ENCODE assay signal across 15 cellular contexts in genomic region chr2:188721784-188722183, GRCh38.
DNase-seq lines count a peak whose midpoint lies in the region; ATAC-seq and TF ChIP-seq lines count a peak whose summit lies in the region.
"Had no signal": no experiment of that assay in that cellular context is flagged by ENCODE, and none has a peak within 500 bp of the region (broad histone marks: within the 10 kb centered on the region; RNA-seq: fewer than 3 reads in every experiment).

No MANE protein-coding gene starts in this region.

- no peak overlapping the region for H3K4me3 Mint-ChIP-seq in mesothelial cell of epicardium
- H3K4me3 Mint-ChIP-seq: B cell; CD4-positive, alpha-beta T cell; CD8-positive, alpha-beta T cell had no signal

- ATAC-seq in SK-N-SH treated with all-trans-retinoic acid at 6 μM for 48 hours, result peak; percentile 22; the same call in 1 of the 3 replicates
- no peak for ATAC-seq in HG03196 (IDR thresholded peaks at IDR 0.05; ENCODE audit: unreplicated experiment)
- ATAC-seq in HG02840 (IDR thresholded peaks at IDR 0.05; ENCODE audit: low FRiP score, unreplicated experiment), result no peak
- ATAC-seq: A549; CD8-positive, alpha-beta T cell had no signal

- peaks cover 58% of the 10 kb centered on the region for H3K4me1 Mint-ChIP-seq in mesothelial cell of epicardium
- H3K4me1 Mint-ChIP-seq: B cell had no signal

- H3K27me3 Mint-ChIP-seq in mesothelial cell of epicardium (ENCODE audit: low read depth), result no peaks in the 10 kb centered on the region
- H3K27me3 Mint-ChIP-seq: B cell; CD4-positive, alpha-beta T cell had no signal

- peak overlapping the region; percentile 88 for H3K27ac Mint-ChIP-seq in mesothelial cell of epicardium
- H3K27ac Mint-ChIP-seq: B cell; CD4-positive, alpha-beta T cell; CD8-positive, alpha-beta T cell had no signal

- H3K36me3 Mint-ChIP-seq in mesothelial cell of epicardium, result peaks cover 13% of the 10 kb centered on the region
- H3K36me3 Mint-ChIP-seq: CD8-positive, alpha-beta T cell had no signal

- no peak for TF ChIP-seq CTCF in mesothelial cell of epicardium (IDR thresholded peaks at IDR 0.05; ENCODE audit: unreplicated experiment)

- peak; percentile 85 for DNase-seq in SK-N-DZ (ENCODE audit: low spot score)
- DNase-seq in mesothelial cell of epicardium (ENCODE audit: low spot score in 2 of 2, unreplicated experiment in 2 of 2), result no peak
- no peak for DNase-seq in effector CD4-positive, alpha-beta T cell
- DNase-seq: AML-193; Caco-2; Calu3; CD4-positive, alpha-beta T cell; CD8-positive, alpha-beta T cell; DMS79 treated with DMSO at 0.1 percent for 48 hours; GF-D8 had no signal

- H3K9me3 Mint-ChIP-seq in mesothelial cell of epicardium, result peaks cover 13% of the 10 kb centered on the region

TF ChIP-seq in SK-N-SH treated with all-trans-retinoic acid at 6 μM for 48 hours, 23 proteins besides CTCF, POLR2A, EP300 and RAD21:
- TF ChIP-seq CSRNP3 (CRISPR knock-in tag; IDR thresholded peaks at IDR 0.05), result peak; percentile 60; the same call in 1 of the 2 replicates
- peak; percentile 90 for TF ChIP-seq CREB5 (CRISPR knock-in tag; IDR thresholded peaks at IDR 0.05; ENCODE audit: low read depth)
- peak; percentile 65; the same call in 1 of the 2 replicates for TF ChIP-seq SNAI2 (CRISPR knock-in tag; IDR thresholded peaks at IDR 0.05)
- TF ChIP-seq TOX (CRISPR knock-in tag; IDR thresholded peaks at IDR 0.05; ENCODE audit: borderline replicate concordance), result no peak
- no peak for TF ChIP-seq ARNTL (CRISPR knock-in tag; IDR thresholded peaks at IDR 0.05; ENCODE audit: borderline replicate concordance, low read depth)
- no peak for TF ChIP-seq OSR1 (CRISPR knock-in tag; IDR thresholded peaks at IDR 0.05)
- no peak; the same call in 1 of the 2 replicates for TF ChIP-seq POU6F1 (CRISPR knock-in tag; IDR thresholded peaks at IDR 0.05; ENCODE audit: borderline replicate concordance, low read depth)
- TF ChIP-seq PATZ1 (CRISPR knock-in tag; IDR thresholded peaks at IDR 0.05; ENCODE audit: borderline replicate concordance), result peak; percentile 53; the same call in 1 of the 2 replicates
- TF ChIP-seq PPARA (CRISPR knock-in tag; IDR thresholded peaks at IDR 0.05; ENCODE audit: borderline replicate concordance), result no peak
- peak; percentile 52; the same call in 1 of the 2 replicates for TF ChIP-seq ZNF8 (CRISPR knock-in tag; IDR thresholded peaks at IDR 0.05)
- TF ChIP-seq TSHZ2 (CRISPR knock-in tag; IDR thresholded peaks at IDR 0.05), result peak; percentile 82
- TF ChIP-seq ZNF70 (CRISPR knock-in tag; IDR thresholded peaks at IDR 0.05), result no peak
- TF ChIP-seq TCF4 (CRISPR knock-in tag; IDR thresholded peaks at IDR 0.05; ENCODE audit: borderline replicate concordance), result peak; percentile 75
- TF ChIP-seq GLIS3 (CRISPR knock-in tag; IDR thresholded peaks at IDR 0.05), result peak; percentile 98
- no peak for TF ChIP-seq RARB (CRISPR knock-in tag; IDR thresholded peaks at IDR 0.05)
- peak; percentile 79 for TF ChIP-seq CSDC2 (CRISPR knock-in tag; IDR thresholded peaks at IDR 0.05)
- 0 out of 2 replicates have a peak, but pooled peaks have one; percentile 73 for TF ChIP-seq ZNF565 (CRISPR knock-in tag; conservative IDR thresholded peaks at IDR 0.05; ENCODE audit: low read depth)
- TF ChIP-seq ZFP30 (CRISPR knock-in tag; IDR thresholded peaks at IDR 0.05), result no peak
- no peak; the same call in 1 of the 2 replicates for TF ChIP-seq ZFP3 (CRISPR knock-in tag; IDR thresholded peaks at IDR 0.05)
- no peak for TF ChIP-seq ZC3H10 (CRISPR knock-in tag; IDR thresholded peaks at IDR 0.05)
- TF ChIP-seq ESRRG (CRISPR knock-in tag; IDR thresholded peaks at IDR 0.05), result 0 out of 2 replicates have a peak, but pooled peaks have one; percentile 52
- no peak for TF ChIP-seq BACH2 (CRISPR knock-in tag; IDR thresholded peaks at IDR 0.05; ENCODE audit: borderline replicate concordance)
- peak; percentile 100 for TF ChIP-seq ISL1 (CRISPR knock-in tag; IDR thresholded peaks at IDR 0.05)
